In the genomic region with DNA sequence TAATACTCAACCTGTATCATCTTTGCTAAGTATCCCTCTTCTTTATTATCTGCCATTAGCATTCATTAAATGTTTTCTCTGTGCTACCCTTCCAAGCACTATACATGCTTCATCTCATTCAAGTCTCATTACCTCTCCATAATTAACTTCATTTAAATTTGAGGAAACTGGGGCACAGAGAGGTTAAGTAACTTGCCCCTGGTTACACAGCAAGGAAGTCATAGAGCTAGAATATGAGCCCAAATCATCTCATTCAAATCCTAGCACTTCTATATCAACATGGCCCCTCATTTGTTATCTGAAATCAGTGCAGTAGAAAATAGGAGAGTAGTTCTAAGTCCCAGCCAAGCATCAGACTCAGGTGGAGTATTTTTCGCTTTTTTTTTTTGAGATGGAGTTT, we compare ENCODE assay signal across 29 cellular contexts.
"Had no signal": no experiment of that assay in that cellular context is flagged by ENCODE, and none has a peak within 500 bp of the region (broad histone marks: within the 10 kb centered on the region; RNA-seq: fewer than 3 reads in every experiment).

No MANE protein-coding gene starts in this region.

- H3K4me3 ChIP-seq: ascending aorta, body of pancreas, MG63 had no signal

- H3K9me3 ChIP-seq: ascending aorta, body of pancreas, MG63 had no signal

- H3K4me3 Mint-ChIP-seq: activated B cell treated with CpG ODN at 0.5 μM for 24 hours; activated CD4-positive, alpha-beta memory T cell treated with anti-CD3 and anti-CD28 coated beads, Interleukin-2, amount 10 ng/mL, durations not matched to agents 7 days and 5 days; activated CD4-positive, alpha-beta T cell treated with anti-CD3 and anti-CD28 coated beads, Interleukin-2, amount 10 ng/mL, durations not matched to agents 7 days and 5 days; activated naive CD4-positive, alpha-beta T cell treated with anti-CD3 and anti-CD28 coated beads for 36 hours; activated T-helper 17 cell treated with anti-CD3 and anti-CD28 coated beads, Interleukin-2, amount 50 U/mL, for 72 hours; T-cell had no signal

- H3K27me3 Mint-ChIP-seq: activated B cell treated with CpG ODN at 0.5 μM for 24 hours; activated CD4-positive, alpha-beta memory T cell treated with anti-CD3 and anti-CD28 coated beads, Interleukin-2, amount 10 ng/mL, durations not matched to agents 7 days and 5 days; activated CD4-positive, alpha-beta T cell treated with anti-CD3 and anti-CD28 coated beads, Interleukin-2, amount 10 ng/mL, durations not matched to agents 7 days and 5 days; activated T-helper 17 cell treated with anti-CD3 and anti-CD28 coated beads, Interleukin-2, amount 50 U/mL, for 72 hours; T-cell had no signal

- H3K27me3 ChIP-seq: ascending aorta, body of pancreas, MG63 had no signal

- H3K27ac Mint-ChIP-seq: activated B cell treated with CpG ODN at 0.5 μM for 24 hours; activated CD4-positive, alpha-beta memory T cell treated with anti-CD3 and anti-CD28 coated beads, Interleukin-2, amount 10 ng/mL, durations not matched to agents 7 days and 5 days; activated CD4-positive, alpha-beta T cell treated with anti-CD3 and anti-CD28 coated beads, Interleukin-2, amount 10 ng/mL, durations not matched to agents 7 days and 5 days; activated naive CD4-positive, alpha-beta T cell treated with anti-CD3 and anti-CD28 coated beads for 36 hours; activated T-helper 17 cell treated with anti-CD3 and anti-CD28 coated beads, Interleukin-2, amount 50 U/mL, for 72 hours; T-cell had no signal

- DNase-seq: activated B cell treated with CpG ODN at 0.5 μM for 24 hours; activated CD4-positive, alpha-beta memory T cell treated with anti-CD3 and anti-CD28 coated beads, Interleukin-2, amount 10 ng/mL, durations not matched to agents 7 days and 5 days; activated CD4-positive, alpha-beta T cell treated with anti-CD3 and anti-CD28 coated beads for 1 hour; activated CD4-positive, alpha-beta T cell treated with anti-CD3 and anti-CD28 coated beads, Interleukin-2, amount 10 ng/mL, durations not matched to agents 7 days and 5 days; activated gamma-delta T cell; activated naive CD4-positive, alpha-beta T cell treated with anti-CD3 and anti-CD28 coated beads for 36 hours; activated T-cell treated with anti-CD3 and anti-CD28 coated beads for 4 hours; activated T-cell treated with anti-CD3 and anti-CD28 coated beads, Interleukin-2, amount 50 U/mL, for 48 hours; amniotic stem cell; body of pancreas; central memory CD4-positive, alpha-beta T cell; cortex of kidney; MG63; MV-4-11; NCI-H1092 treated with DMSO at 0.1 percent for 48 hours; NCI-H1417 treated with DMSO at 0.1 percent for 48 hours; NCI-H1694 treated with DMSO at 0.1 percent for 48 hours; NCI-H2029 treated with DMSO at 0.1 percent for 48 hours; NCI-H345; NCI-H510A; NCI-H69; NK-92 treated with Interleukin-12 subunit alpha and Interleukin-12 subunit beta, amount 100 ng/mL, for 24 hours; PC-3; SHP77; T-cell; T-helper 2 cell; T1000 had no signal

- H3K27ac ChIP-seq: ascending aorta, body of pancreas had no signal

- H3K9me3 Mint-ChIP-seq: activated B cell treated with CpG ODN at 0.5 μM for 24 hours; activated CD4-positive, alpha-beta memory T cell treated with anti-CD3 and anti-CD28 coated beads, Interleukin-2, amount 10 ng/mL, durations not matched to agents 7 days and 5 days; activated CD4-positive, alpha-beta T cell treated with anti-CD3 and anti-CD28 coated beads, Interleukin-2, amount 10 ng/mL, durations not matched to agents 7 days and 5 days; activated naive CD4-positive, alpha-beta T cell treated with anti-CD3 and anti-CD28 coated beads for 36 hours; activated T-helper 17 cell treated with anti-CD3 and anti-CD28 coated beads, Interleukin-2, amount 50 U/mL, for 72 hours; T-cell had no signal

- ATAC-seq: activated T-helper 17 cell treated with anti-CD3 and anti-CD28 coated beads, Interleukin-2, amount 50 U/mL, for 72 hours; body of pancreas; PC-3; T-cell had no signal
